In the genomic region with DNA sequence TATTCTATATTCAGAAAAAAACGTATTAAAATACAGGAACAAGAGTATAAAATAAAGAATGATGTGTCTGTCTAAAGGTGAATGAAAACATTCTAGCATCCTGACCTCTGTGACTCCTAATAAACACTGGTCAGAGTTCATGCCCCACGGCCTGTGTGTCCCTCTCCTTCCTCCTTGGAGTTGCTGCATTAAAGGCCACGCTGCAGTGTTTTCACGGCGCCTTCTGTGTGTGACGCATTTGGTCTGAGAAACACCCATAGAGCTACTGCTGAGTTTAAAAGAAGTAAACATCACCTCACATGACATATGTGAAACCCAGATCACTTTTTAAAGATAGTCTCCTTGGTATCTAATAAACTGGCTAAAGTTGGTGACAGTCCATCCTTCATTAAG, we compare ENCODE assay signal across 2 cellular contexts.
TF ChIP-seq lines count a peak whose summit lies in the region.

No MANE protein-coding gene starts in this region.

TF ChIP-seq in SK-N-SH treated with all-trans-retinoic acid at 6 μM for 48 hours, 23 proteins besides CTCF, POLR2A, EP300 and RAD21 (continued from another document):
- TF ChIP-seq, protein P1, sequence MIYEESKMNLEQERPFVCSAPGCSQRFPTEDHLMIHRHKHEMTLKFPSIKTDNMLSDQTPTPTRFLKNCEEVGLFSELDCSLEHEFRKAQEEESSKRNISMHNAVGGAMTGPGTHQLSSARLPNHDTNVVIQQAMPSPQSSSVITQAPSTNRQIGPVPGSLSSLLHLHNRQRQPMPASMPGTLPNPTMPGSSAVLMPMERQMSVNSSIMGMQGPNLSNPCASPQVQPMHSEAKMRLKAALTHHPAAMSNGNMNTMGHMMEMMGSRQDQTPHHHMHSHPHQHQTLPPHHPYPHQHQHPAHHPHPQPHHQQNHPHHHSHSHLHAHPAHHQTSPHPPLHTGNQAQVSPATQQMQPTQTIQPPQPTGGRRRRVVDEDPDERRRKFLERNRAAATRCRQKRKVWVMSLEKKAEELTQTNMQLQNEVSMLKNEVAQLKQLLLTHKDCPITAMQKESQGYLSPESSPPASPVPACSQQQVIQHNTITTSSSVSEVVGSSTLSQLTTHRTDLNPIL (CRISPR knock-in tag; IDR thresholded peaks at IDR 0.05; ENCODE audit: low read depth), result no peak
- TF ChIP-seq SNAI2 (CRISPR knock-in tag; IDR thresholded peaks at IDR 0.05) (no peak), RARB (CRISPR knock-in tag; IDR thresholded peaks at IDR 0.05) (no peak), ZNF70 (CRISPR knock-in tag; IDR thresholded peaks at IDR 0.05) (no peak), OSR1 (CRISPR knock-in tag; IDR thresholded peaks at IDR 0.05) (no peak), ZFP30 (CRISPR knock-in tag; IDR thresholded peaks at IDR 0.05) (no peak), BACH2 (CRISPR knock-in tag; IDR thresholded peaks at IDR 0.05; ENCODE audit: borderline replicate concordance) (no peak), ZC3H10 (CRISPR knock-in tag; IDR thresholded peaks at IDR 0.05) (no peak), TCF4 (CRISPR knock-in tag; IDR thresholded peaks at IDR 0.05; ENCODE audit: borderline replicate concordance) (no peak)
- TF ChIP-seq, protein P2, sequence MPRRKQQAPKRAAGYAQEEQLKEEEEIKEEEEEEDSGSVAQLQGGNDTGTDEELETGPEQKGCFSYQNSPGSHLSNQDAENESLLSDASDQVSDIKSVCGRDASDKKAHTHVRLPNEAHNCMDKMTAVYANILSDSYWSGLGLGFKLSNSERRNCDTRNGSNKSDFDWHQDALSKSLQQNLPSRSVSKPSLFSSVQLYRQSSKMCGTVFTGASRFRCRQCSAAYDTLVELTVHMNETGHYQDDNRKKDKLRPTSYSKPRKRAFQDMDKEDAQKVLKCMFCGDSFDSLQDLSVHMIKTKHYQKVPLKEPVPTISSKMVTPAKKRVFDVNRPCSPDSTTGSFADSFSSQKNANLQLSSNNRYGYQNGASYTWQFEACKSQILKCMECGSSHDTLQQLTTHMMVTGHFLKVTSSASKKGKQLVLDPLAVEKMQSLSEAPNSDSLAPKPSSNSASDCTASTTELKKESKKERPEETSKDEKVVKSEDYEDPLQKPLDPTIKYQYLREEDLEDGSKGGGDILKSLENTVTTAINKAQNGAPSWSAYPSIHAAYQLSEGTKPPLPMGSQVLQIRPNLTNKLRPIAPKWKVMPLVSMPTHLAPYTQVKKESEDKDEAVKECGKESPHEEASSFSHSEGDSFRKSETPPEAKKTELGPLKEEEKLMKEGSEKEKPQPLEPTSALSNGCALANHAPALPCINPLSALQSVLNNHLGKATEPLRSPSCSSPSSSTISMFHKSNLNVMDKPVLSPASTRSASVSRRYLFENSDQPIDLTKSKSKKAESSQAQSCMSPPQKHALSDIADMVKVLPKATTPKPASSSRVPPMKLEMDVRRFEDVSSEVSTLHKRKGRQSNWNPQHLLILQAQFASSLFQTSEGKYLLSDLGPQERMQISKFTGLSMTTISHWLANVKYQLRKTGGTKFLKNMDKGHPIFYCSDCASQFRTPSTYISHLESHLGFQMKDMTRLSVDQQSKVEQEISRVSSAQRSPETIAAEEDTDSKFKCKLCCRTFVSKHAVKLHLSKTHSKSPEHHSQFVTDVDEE (CRISPR knock-in tag; IDR thresholded peaks at IDR 0.05), result no peak
- TF ChIP-seq, protein P3, sequence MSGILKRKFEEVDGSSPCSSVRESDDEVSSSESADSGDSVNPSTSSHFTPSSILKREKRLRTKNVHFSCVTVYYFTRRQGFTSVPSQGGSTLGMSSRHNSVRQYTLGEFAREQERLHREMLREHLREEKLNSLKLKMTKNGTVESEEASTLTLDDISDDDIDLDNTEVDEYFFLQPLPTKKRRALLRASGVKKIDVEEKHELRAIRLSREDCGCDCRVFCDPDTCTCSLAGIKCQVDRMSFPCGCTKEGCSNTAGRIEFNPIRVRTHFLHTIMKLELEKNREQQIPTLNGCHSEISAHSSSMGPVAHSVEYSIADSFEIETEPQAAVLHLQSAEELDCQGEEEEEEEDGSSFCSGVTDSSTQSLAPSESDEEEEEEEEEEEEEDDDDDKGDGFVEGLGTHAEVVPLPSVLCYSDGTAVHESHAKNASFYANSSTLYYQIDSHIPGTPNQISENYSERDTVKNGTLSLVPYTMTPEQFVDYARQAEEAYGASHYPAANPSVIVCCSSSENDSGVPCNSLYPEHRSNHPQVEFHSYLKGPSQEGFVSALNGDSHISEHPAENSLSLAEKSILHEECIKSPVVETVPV (CRISPR knock-in tag; IDR thresholded peaks at IDR 0.05), result no peak
- TF ChIP-seq, protein P4, sequence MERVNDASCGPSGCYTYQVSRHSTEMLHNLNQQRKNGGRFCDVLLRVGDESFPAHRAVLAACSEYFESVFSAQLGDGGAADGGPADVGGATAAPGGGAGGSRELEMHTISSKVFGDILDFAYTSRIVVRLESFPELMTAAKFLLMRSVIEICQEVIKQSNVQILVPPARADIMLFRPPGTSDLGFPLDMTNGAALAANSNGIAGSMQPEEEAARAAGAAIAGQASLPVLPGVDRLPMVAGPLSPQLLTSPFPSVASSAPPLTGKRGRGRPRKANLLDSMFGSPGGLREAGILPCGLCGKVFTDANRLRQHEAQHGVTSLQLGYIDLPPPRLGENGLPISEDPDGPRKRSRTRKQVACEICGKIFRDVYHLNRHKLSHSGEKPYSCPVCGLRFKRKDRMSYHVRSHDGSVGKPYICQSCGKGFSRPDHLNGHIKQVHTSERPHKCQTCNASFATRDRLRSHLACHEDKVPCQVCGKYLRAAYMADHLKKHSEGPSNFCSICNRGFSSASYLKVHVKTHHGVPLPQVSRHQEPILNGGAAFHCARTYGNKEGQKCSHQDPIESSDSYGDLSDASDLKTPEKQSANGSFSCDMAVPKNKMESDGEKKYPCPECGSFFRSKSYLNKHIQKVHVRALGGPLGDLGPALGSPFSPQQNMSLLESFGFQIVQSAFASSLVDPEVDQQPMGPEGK (CRISPR knock-in tag; IDR thresholded peaks at IDR 0.05; ENCODE audit: borderline replicate concordance), result no peak
- TF ChIP-seq, protein P5, sequence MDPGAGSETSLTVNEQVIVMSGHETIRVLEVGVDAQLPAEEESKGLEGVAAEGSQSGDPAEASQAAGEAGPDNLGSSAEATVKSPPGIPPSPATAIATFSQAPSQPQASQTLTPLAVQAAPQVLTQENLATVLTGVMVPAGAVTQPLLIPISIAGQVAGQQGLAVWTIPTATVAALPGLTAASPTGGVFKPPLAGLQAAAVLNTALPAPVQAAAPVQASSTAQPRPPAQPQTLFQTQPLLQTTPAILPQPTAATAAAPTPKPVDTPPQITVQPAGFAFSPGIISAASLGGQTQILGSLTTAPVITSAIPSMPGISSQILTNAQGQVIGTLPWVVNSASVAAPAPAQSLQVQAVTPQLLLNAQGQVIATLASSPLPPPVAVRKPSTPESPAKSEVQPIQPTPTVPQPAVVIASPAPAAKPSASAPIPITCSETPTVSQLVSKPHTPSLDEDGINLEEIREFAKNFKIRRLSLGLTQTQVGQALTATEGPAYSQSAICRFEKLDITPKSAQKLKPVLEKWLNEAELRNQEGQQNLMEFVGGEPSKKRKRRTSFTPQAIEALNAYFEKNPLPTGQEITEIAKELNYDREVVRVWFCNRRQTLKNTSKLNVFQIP (CRISPR knock-in tag; IDR thresholded peaks at IDR 0.05; ENCODE audit: borderline replicate concordance, low read depth), result no peak

TF ChIP-seq in K562, 482 proteins besides CTCF, POLR2A, EP300 and RAD21 (continued from another document):
- TF ChIP-seq, protein P6, sequence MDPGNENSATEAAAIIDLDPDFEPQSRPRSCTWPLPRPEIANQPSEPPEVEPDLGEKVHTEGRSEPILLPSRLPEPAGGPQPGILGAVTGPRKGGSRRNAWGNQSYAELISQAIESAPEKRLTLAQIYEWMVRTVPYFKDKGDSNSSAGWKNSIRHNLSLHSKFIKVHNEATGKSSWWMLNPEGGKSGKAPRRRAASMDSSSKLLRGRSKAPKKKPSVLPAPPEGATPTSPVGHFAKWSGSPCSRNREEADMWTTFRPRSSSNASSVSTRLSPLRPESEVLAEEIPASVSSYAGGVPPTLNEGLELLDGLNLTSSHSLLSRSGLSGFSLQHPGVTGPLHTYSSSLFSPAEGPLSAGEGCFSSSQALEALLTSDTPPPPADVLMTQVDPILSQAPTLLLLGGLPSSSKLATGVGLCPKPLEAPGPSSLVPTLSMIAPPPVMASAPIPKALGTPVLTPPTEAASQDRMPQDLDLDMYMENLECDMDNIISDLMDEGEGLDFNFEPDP (CRISPR knock-in tag; IDR thresholded peaks at IDR 0.05), result no peak
- peak; percentile 67; the same call in 1 of the 2 replicates for TF ChIP-seq FOXJ2 (tag; IDR thresholded peaks at IDR 0.05)
- TF ChIP-seq, protein P7, sequence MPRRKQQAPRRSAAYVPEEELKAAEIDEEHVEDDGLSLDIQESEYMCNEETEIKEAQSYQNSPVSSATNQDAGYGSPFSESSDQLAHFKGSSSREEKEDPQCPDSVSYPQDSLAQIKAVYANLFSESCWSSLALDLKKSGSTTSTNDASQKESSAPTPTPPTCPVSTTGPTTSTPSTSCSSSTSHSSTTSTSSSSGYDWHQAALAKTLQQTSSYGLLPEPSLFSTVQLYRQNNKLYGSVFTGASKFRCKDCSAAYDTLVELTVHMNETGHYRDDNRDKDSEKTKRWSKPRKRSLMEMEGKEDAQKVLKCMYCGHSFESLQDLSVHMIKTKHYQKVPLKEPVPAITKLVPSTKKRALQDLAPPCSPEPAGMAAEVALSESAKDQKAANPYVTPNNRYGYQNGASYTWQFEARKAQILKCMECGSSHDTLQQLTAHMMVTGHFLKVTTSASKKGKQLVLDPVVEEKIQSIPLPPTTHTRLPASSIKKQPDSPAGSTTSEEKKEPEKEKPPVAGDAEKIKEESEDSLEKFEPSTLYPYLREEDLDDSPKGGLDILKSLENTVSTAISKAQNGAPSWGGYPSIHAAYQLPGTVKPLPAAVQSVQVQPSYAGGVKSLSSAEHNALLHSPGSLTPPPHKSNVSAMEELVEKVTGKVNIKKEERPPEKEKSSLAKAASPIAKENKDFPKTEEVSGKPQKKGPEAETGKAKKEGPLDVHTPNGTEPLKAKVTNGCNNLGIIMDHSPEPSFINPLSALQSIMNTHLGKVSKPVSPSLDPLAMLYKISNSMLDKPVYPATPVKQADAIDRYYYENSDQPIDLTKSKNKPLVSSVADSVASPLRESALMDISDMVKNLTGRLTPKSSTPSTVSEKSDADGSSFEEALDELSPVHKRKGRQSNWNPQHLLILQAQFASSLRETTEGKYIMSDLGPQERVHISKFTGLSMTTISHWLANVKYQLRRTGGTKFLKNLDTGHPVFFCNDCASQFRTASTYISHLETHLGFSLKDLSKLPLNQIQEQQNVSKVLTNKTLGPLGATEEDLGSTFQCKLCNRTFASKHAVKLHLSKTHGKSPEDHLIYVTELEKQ (CRISPR knock-in tag; IDR thresholded peaks at IDR 0.05), result no peak
- TF ChIP-seq FOXK1 (CRISPR knock-in tag; IDR thresholded peaks at IDR 0.05; ENCODE audit: borderline replicate concordance), result no peak
- no peak for TF ChIP-seq LEF1 (IDR thresholded peaks at IDR 0.05)
- TF ChIP-seq, protein P8, sequence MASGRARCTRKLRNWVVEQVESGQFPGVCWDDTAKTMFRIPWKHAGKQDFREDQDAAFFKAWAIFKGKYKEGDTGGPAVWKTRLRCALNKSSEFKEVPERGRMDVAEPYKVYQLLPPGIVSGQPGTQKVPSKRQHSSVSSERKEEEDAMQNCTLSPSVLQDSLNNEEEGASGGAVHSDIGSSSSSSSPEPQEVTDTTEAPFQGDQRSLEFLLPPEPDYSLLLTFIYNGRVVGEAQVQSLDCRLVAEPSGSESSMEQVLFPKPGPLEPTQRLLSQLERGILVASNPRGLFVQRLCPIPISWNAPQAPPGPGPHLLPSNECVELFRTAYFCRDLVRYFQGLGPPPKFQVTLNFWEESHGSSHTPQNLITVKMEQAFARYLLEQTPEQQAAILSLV (tag; IDR thresholded peaks at IDR 0.05), result no peak
- TF ChIP-seq, protein P9, sequence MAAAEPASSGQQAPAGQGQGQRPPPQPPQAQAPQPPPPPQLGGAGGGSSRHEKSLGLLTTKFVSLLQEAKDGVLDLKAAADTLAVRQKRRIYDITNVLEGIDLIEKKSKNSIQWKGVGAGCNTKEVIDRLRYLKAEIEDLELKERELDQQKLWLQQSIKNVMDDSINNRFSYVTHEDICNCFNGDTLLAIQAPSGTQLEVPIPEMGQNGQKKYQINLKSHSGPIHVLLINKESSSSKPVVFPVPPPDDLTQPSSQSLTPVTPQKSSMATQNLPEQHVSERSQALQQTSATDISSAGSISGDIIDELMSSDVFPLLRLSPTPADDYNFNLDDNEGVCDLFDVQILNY (CRISPR knock-in tag; IDR thresholded peaks at IDR 0.05), result no peak
